In the genomic region with DNA sequence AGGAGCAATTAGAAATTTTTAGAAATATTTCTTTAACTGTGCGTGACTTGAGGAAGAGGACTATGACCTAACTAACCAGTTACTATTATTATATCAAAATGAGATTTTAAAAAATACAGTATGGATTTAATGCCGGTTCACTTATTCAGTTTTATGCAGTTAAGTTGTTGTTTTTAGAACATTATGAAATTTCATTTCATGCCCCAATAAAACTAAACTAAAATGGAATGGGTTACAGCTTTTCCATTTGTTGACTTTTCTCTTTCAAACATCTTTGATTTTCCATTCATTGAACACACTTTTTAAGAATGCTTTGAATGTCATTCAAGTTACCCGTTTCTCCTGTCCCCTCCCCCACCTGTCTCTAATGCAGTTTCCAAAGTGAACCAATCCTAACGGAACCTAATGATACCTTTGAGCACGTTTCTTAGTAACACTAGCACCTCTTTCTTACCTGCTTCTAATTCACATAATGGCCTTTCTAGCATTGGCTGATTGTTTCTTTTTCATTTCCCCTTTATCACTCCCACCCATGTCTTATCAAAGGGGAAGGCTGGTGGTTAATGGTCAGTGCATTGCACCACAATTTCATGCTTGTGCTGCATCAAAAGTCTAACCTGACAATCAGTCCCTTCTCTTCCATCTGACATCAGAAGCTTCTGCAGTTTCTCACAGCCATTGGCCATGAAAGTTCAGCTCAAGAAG, we compare ENCODE assay signal across 13 cellular contexts.
DNase-seq lines count a peak whose midpoint lies in the region; ATAC-seq, FAIRE-seq and TF ChIP-seq lines count a peak whose summit lies in the region.
"Had no signal": no experiment of that assay in that cellular context is flagged by ENCODE, and none has a peak within 500 bp of the region (broad histone marks: within the 10 kb centered on the region; RNA-seq: fewer than 3 reads in every experiment).

No MANE protein-coding gene starts in this region.

- no peaks in the 10 kb centered on the region for H3K9me3 Mint-ChIP-seq in nephron
- H3K9me3 Mint-ChIP-seq: T-helper 1 cell treated with Interleukin-12 subunit alpha and Interleukin-12 subunit beta and Interleukin-4 antibody, amounts not matched to agents 30 μg/mL and 1 μg/mL, for 36 hours had no signal

- H3K27me3 Mint-ChIP-seq in nephron (ENCODE audit: low read depth) = no peaks in the 10 kb centered on the region

- peaks cover 52% of the 10 kb centered on the region for H3K4me1 Mint-ChIP-seq in nephron

- TF ChIP-seq CTCF in nephron (IDR thresholded peaks at IDR 0.05; ENCODE audit: unreplicated experiment in 3 of 3) = no peak
- no peak for TF ChIP-seq CTCF in coronary artery (IDR thresholded peaks at IDR 0.05)

- DNase-seq in OCI-M1 (lab: John Stamatoyannopoulos, UW) = peak; percentile 90
- DNase-seq in coronary artery (ENCODE audit: low spot score) = no peak
- DNase-seq in NCI-H2107 treated with DMSO at 0.1 percent for 48 hours (lab: John Stamatoyannopoulos, UW; ENCODE audit: unreplicated experiment) = no peak
- DNase-seq in SHP77 treated with DMSO at 0.1 percent for 48 hours (lab: John Stamatoyannopoulos, UW) = no peak
- DNase-seq in urothelium cell line (ENCODE audit: low spot score) = no peak
- DNase-seq: activated CD4-positive, alpha-beta T cell treated with anti-CD3 and anti-CD28 coated beads, Interleukin-2, amount 50 U/mL, for 48 hours; activated effector memory CD4-positive, alpha-beta T cell treated with anti-CD3 and anti-CD28 coated beads, Interleukin-2, amount 50 U/mL, for 16 hours; NCI-H510A treated with DMSO at 0.1 percent for 48 hours; substantia nigra had no signal

- no peak overlapping the region for H3K4me3 Mint-ChIP-seq in nephron
- H3K4me3 Mint-ChIP-seq: T-helper 1 cell treated with Interleukin-12 subunit alpha and Interleukin-12 subunit beta and Interleukin-4 antibody, amounts not matched to agents 30 μg/mL and 1 μg/mL, for 36 hours had no signal

- H3K27ac ChIP-seq in coronary artery = no peak overlapping the region

- no peak overlapping the region for H3K4me3 ChIP-seq in coronary artery

- no peaks in the 10 kb centered on the region for H3K36me3 Mint-ChIP-seq in nephron (ENCODE audit: low read depth)

- FAIRE-seq in urothelium cell line (lab: Jason Lieb, UNC) = no peak

- ATAC-seq in GM18511 (IDR thresholded peaks at IDR 0.05; ENCODE audit: unreplicated experiment) (peak; percentile 41), HG03159 (IDR thresholded peaks at IDR 0.05; ENCODE audit: unreplicated experiment) (peak; percentile 33)

- peak overlapping the region; percentile 74 to 90 (median 81) for H3K27ac Mint-ChIP-seq in nephron
- H3K27ac Mint-ChIP-seq: T-helper 1 cell treated with Interleukin-12 subunit alpha and Interleukin-12 subunit beta and Interleukin-4 antibody, amounts not matched to agents 30 μg/mL and 1 μg/mL, for 36 hours had no signal
